36 cellular contexts compared by ENCODE assay signal in genomic region chr15:89833966-89834365, GRCh38. TPM values are rescaled to one million over a fixed set of nuclear protein-coding genes. Genes with fewer than 3 reads are reported as not detected.
"Had no signal": no experiment of that assay in that cellular context is flagged by ENCODE, and none has a peak within 500 bp of the region (broad histone marks: within the 10 kb centered on the region; RNA-seq: fewer than 3 reads in every experiment).

No MANE protein-coding gene starts in this region.

- H3K27ac Mint-ChIP-seq: activated CD4-positive, alpha-beta T cell treated with anti-CD3 and anti-CD28 coated beads, Interleukin-2, amount 10 ng/mL, durations not matched to agents 24 days and 14 days; activated CD8-positive, alpha-beta T cell treated with anti-CD3 and anti-CD28 coated beads for 36 hours; activated T-cell treated with anti-CD3 and anti-CD28 coated beads, Interleukin-2, amount 50 U/mL, for 24 hours; activated T-helper 2 cell treated with anti-CD3 and anti-CD28 coated beads, Interferon-gamma antibody, Interleukin-2, Interleukin-4, amounts not matched to agents 10 μg/mL and 5 μg/mL and 100 μg/mL, durations not matched to agents 14 hours and 24 hours and 36 hours; brain had no signal

- H3K27ac ChIP-seq: adrenal gland, KMS-11, SJCRH30, SK-N-MC, WERI-Rb-1 had no signal

- H2AFZ ChIP-seq: PC-9 had no signal

- H3K9me3 Mint-ChIP-seq: activated CD4-positive, alpha-beta T cell treated with anti-CD3 and anti-CD28 coated beads, Interleukin-2, amount 10 ng/mL, durations not matched to agents 24 days and 14 days; activated CD8-positive, alpha-beta T cell treated with anti-CD3 and anti-CD28 coated beads for 36 hours; activated naive CD4-positive, alpha-beta T cell treated with anti-CD3 and anti-CD28 coated beads, Interleukin-2, amount 50 U/mL, for 72 hours; activated T-cell treated with anti-CD3 and anti-CD28 coated beads, Interleukin-2, amount 50 U/mL, for 24 hours; activated T-helper 2 cell treated with anti-CD3 and anti-CD28 coated beads, Interferon-gamma antibody, Interleukin-2, Interleukin-4, amounts not matched to agents 10 μg/mL and 5 μg/mL and 100 μg/mL, durations not matched to agents 14 hours and 24 hours and 36 hours; brain had no signal

- DNase-seq: activated CD4-positive, alpha-beta T cell treated with anti-CD3 and anti-CD28 coated beads for 1 hour; activated CD4-positive, alpha-beta T cell treated with anti-CD3 and anti-CD28 coated beads, Interleukin-2, amount 10 ng/mL, durations not matched to agents 24 days and 14 days; activated CD4-positive, alpha-beta T cell treated with anti-CD3 and anti-CD28 coated beads, Interleukin-2, amount 50 U/mL, for 4 hours; activated CD4-positive, CD25-positive, alpha-beta regulatory T cell; activated CD8-positive, alpha-beta T cell treated with anti-CD3 and anti-CD28 coated beads for 36 hours; activated gamma-delta T cell; activated naive CD4-positive, alpha-beta T cell treated with Interleukin-2 at 50 U/mL for 16 hours; activated T-cell treated with anti-CD3 and anti-CD28 coated beads, Interleukin-2, amount 50 U/mL, for 24 hours; central memory CD4-positive, alpha-beta T cell; NCI-H1092 treated with DMSO at 0.1 percent for 48 hours; NCI-H1417; NCI-H146; NCI-H187; NCI-H2029 treated with DMSO at 0.1 percent for 48 hours; NCI-H2107; NCI-H2171; NCI-H510A; NCI-H526; NCI-H748 treated with DMSO at 0.1 percent for 48 hours; NK-92 treated with Interleukin-12 subunit alpha and Interleukin-12 subunit beta, amount 100 ng/mL, for 24 hours; PC-9; SHP77; SJCRH30; T1000; WERI-Rb-1 had no signal

- H3K4me1 ChIP-seq: SJCRH30 had no signal

- H3K9ac ChIP-seq: KMS-11 had no signal

- H3K27me3 ChIP-seq: adrenal gland, SJCRH30 had no signal

- H3K27me3 Mint-ChIP-seq: activated CD4-positive, alpha-beta T cell treated with anti-CD3 and anti-CD28 coated beads, Interleukin-2, amount 10 ng/mL, durations not matched to agents 24 days and 14 days; activated CD8-positive, alpha-beta T cell treated with anti-CD3 and anti-CD28 coated beads for 36 hours; activated T-cell treated with anti-CD3 and anti-CD28 coated beads, Interleukin-2, amount 50 U/mL, for 24 hours had no signal

- H3K9me3 ChIP-seq: adrenal gland, SJCRH30 had no signal

- H3K4me3 ChIP-seq: adrenal gland, PC-9, SJCRH30, SK-N-MC had no signal

- H3K4me2 ChIP-seq: KMS-11, PC-9 had no signal

- H3K4me3 Mint-ChIP-seq: activated CD4-positive, alpha-beta T cell treated with anti-CD3 and anti-CD28 coated beads, Interleukin-2, amount 10 ng/mL, durations not matched to agents 24 days and 14 days; activated CD8-positive, alpha-beta T cell treated with anti-CD3 and anti-CD28 coated beads for 36 hours; activated T-cell treated with anti-CD3 and anti-CD28 coated beads, Interleukin-2, amount 50 U/mL, for 24 hours; brain had no signal

- ATAC-seq: activated CD8-positive, alpha-beta T cell treated with anti-CD3 and anti-CD28 coated beads for 36 hours; activated naive CD4-positive, alpha-beta T cell treated with anti-CD3 and anti-CD28 coated beads, Interleukin-2, amount 50 U/mL, for 72 hours had no signal

RNA-seq across cellular contexts. Expression of gene ANPEP, which starts 19.3 kb away (rescaled TPM):
- total RNA-seq: activated CD8-positive, alpha-beta memory T cell treated with anti-CD3 and anti-CD28 coated beads for 36 hours; activated CD8-positive, alpha-beta T cell treated with anti-CD3 and anti-CD28 coated beads for 36 hours had no signal

RNA-seq across cellular contexts. Expression of gene MESP2, which starts 57.8 kb away (rescaled TPM):
- total RNA-seq: activated CD4-positive, alpha-beta T cell treated with anti-CD3 and anti-CD28 coated beads, Interleukin-2, amount 10 ng/mL, durations not matched to agents 24 days and 14 days; activated CD8-positive, alpha-beta memory T cell treated with anti-CD3 and anti-CD28 coated beads for 36 hours; activated CD8-positive, alpha-beta T cell treated with anti-CD3 and anti-CD28 coated beads for 36 hours; activated naive CD4-positive, alpha-beta T cell treated with anti-CD3 and anti-CD28 coated beads, Interleukin-2, amount 50 U/mL, for 72 hours; astrocyte; OCI-LY7; SJCRH30; T-helper 1 cell treated with Interleukin-12 subunit alpha and Interleukin-12 subunit beta and Interleukin-4 antibody, amounts not matched to agents 30 ng/mL and 1 ng/mL, for 36 hours; T-helper 2 cell treated with Interferon-gamma antibody and Interleukin-4, amounts not matched to agents 100 ng/mL and 5 ng/mL, for 36 hours had no signal
